Comparison of ENCODE assay signal across 8 cellular contexts in the genomic region with DNA sequence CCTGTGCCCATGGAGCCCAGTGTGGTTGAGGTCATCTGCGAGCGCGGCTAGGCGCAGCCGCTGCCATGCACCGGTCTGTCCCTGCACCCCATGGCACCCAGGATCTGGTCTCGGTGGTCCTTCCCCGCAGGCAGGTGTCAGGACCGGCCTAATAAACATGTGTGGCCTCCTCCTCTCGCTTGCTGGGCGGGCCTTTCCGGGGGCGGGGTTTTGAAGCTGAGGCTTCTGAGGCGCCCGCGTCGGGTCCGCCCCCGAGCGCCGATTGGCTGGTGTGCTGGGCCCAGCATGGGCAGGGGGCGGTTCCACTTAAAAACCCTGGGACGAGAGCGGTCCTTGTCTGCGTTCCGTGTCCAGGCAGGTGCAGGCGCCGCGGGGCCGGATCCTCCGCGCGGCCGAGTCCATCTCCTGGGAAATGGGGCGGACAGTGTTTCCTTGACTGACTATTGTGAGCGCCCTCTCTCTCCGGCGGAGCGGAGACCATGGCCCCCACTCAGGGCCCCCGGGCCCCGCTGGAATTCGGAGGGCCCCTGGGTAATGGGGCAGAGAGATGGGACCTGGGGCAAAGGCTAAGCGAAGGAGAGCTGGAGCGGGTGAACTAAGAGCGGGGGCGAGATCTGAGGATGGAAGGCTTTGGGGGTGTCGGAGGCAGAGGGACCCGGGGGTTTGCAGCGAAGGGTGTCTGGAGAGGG. TPM values are rescaled to one million over a fixed set of nuclear protein-coding genes. Genes with fewer than 3 reads are reported as not detected.
DNase-seq lines count a peak whose midpoint lies in the region; ATAC-seq and TF ChIP-seq lines count a peak whose summit lies in the region.

A gene (plus strand): TSS at position 336 of the 689 bp plus-strand sequence. CDS start 144 bp downstream, at position 480.

- peak within 1 kb of the TSS; percentile 93 for H3K4me3 Mint-ChIP-seq in endothelial cell (ENCODE audit: unreplicated experiment)

- DNase-seq in CD1c-positive myeloid dendritic cell (ENCODE audit: extremely low spot score) (peak; percentile 95), activated T-cell treated with anti-CD3 and anti-CD28 coated beads for 1 hour (ENCODE audit: low read depth) (peak; percentile 94), endothelial cell (ENCODE audit: low spot score) (peak; percentile 91), midbrain (lab: John Stamatoyannopoulos, UW) (peak; percentile 98)
- peak; percentile 91 to 93 for DNase-seq in stimulated activated CD8-positive, alpha-beta memory T cell treated with anti-CD3 and anti-CD28 coated beads, Interleukin-15, amount 100 ng/mL, for 48 hours (ENCODE audit: low read depth in 2 of 2)

- H3K9me3 ChIP-seq in HUES64 (ENCODE audit: insufficient read depth, low read depth, low read length) = no peaks in the 10 kb centered on the region
- no peaks in the 10 kb centered on the region for H3K9me3 ChIP-seq in OCI-LY1 (ENCODE audit: low read length)

- H2AFZ ChIP-seq in OCI-LY1 (ENCODE audit: low read length) = no peak within 1 kb of the TSS

- H3K9me2 ChIP-seq in OCI-LY1 (ENCODE audit: low read depth, low read length) = no peaks in the 10 kb centered on the region

- WGBS in HUES64 = 7% methylated on average over 49 of the region's 49 CpGs

- ATAC-seq in GM19455 (IDR thresholded peaks at IDR 0.05; ENCODE audit: unreplicated experiment) = peak; percentile 44

- H3K9me3 Mint-ChIP-seq in endothelial cell (ENCODE audit: unreplicated experiment) = no peaks in the 10 kb centered on the region

- H3K4me1 ChIP-seq in HUES64 (ENCODE audit: insufficient read depth, low read length) (peaks cover 7% of the 10 kb centered on the region; the same call in 1 of the 2 replicates), OCI-LY1 (ENCODE audit: insufficient read depth, low read length, severe bottlenecking) (peaks cover 44% of the 10 kb centered on the region)

- no peaks in the 10 kb centered on the region for H3K27me3 ChIP-seq in HUES64 (ENCODE audit: insufficient read depth, low read length)
- H3K27me3 ChIP-seq in OCI-LY1 (ENCODE audit: insufficient read depth, low read length) = no peaks in the 10 kb centered on the region

- H3K27me3 Mint-ChIP-seq in endothelial cell (ENCODE audit: unreplicated experiment) = peaks cover 21% of the 10 kb centered on the region

- H3K79me2 ChIP-seq in OCI-LY1 (ENCODE audit: insufficient read depth, low read length) = no peaks in the 10 kb centered on the region

- H3K4me2 ChIP-seq in OCI-LY1 (ENCODE audit: low read length) = peak within 1 kb of the TSS; percentile 90

- H4K20me1 ChIP-seq in OCI-LY1 (ENCODE audit: insufficient read depth, low read length) = no peaks in the 10 kb centered on the region

- H3K4me3 ChIP-seq in HUES64 (ENCODE audit: low read length) (peak within 1 kb of the TSS; percentile 90), OCI-LY1 (ENCODE audit: low read depth, low read length, poor library complexity, severe bottlenecking) (peak within 1 kb of the TSS; percentile 75)

- TF ChIP-seq CTCF in OCI-LY1 (IDR thresholded peaks at IDR 0.05; ENCODE audit: low read length) = no peak
- no peak for TF ChIP-seq CTCF in endothelial cell (IDR thresholded peaks at IDR 0.05; ENCODE audit: unreplicated experiment)

- H3K4me1 Mint-ChIP-seq in endothelial cell (ENCODE audit: unreplicated experiment) = peaks cover 6% of the 10 kb centered on the region

- no peak within 1 kb of the TSS for H3K27ac Mint-ChIP-seq in endothelial cell (ENCODE audit: unreplicated experiment)

- peak within 1 kb of the TSS; percentile 85 for H3K9ac ChIP-seq in HUES64 (ENCODE audit: low read depth, low read length)
- peak within 1 kb of the TSS; percentile 86 for H3K9ac ChIP-seq in OCI-LY1 (ENCODE audit: low read length)

- 0 out of 2 replicates have a peak, but pooled peaks cover 5% of the 10 kb centered on the region for H3F3A ChIP-seq in OCI-LY1 (ENCODE audit: insufficient read depth, low read length)

- H3K36me3 ChIP-seq in HUES64 (ENCODE audit: insufficient read depth, low read length) = peaks cover 22% of the 10 kb centered on the region
- H3K36me3 ChIP-seq in OCI-LY1 (ENCODE audit: insufficient read depth, low read length) = peaks cover 40% of the 10 kb centered on the region

- peaks cover 17% of the 10 kb centered on the region for H3K36me3 Mint-ChIP-seq in endothelial cell (ENCODE audit: low read depth, unreplicated experiment)

- peak within 1 kb of the TSS; percentile 84 for H3K27ac ChIP-seq in HUES64 (ENCODE audit: low read depth, low read length)
- peak within 1 kb of the TSS; percentile 98 for H3K27ac ChIP-seq in OCI-LY1 (ENCODE audit: low read depth, low read length, poor library complexity, severe bottlenecking)

RNA-seq across cellular contexts. Expression of the gene that starts here (rescaled TPM):
- 52.4 TPM for polyA plus RNA-seq in HUES64 (2013, experiment 1 of 2)
- polyA plus RNA-seq in HUES64 (2013, experiment 2 of 2) = 60.2 TPM
- total RNA-seq in endothelial cell (ENCODE audit: unreplicated experiment) = 35.6 TPM

Comparison
In these comparisons a context has a peak if more than half of its experiments do, and no peak if none do; other contexts are left out.
1. Peak in every context shown above with its lines: DNase-seq, ATAC-seq, H3K4me3 ChIP-seq and H3K27ac ChIP-seq.